ENCODE assay signal across 25 cellular contexts in genomic region chr4:74990276-74990675, GRCh38. TPM values are rescaled to one million over a fixed set of nuclear protein-coding genes. Genes with fewer than 3 reads are reported as not detected.
"Had no signal": no experiment of that assay in that cellular context is flagged by ENCODE, and none has a peak within 500 bp of the region (broad histone marks: within the 10 kb centered on the region; RNA-seq: fewer than 3 reads in every experiment).

No MANE protein-coding gene starts in this region.

- H3K27ac ChIP-seq: RWPE1 had no signal

- ATAC-seq: HepG2, Panc1, PC-3 had no signal

- H3K9me3 ChIP-seq: SK-N-SH had no signal

- DNase-seq: IMR-90; Karpas-422; KG1; MM.1S; NCI-H1092 treated with DMSO at 0.1 percent for 48 hours; NCI-H1436; NCI-H187; NCI-H2029; NCI-H2081 treated with DMSO at 0.1 percent for 48 hours; NCI-H2171; NCI-H226; NCI-H524; NCI-H526 treated with DMSO at 0.1 percent for 48 hours; NCI-H748 treated with DMSO at 0.1 percent for 48 hours; NK-92 treated with Interleukin-12 subunit alpha and Interleukin-12 subunit beta, amount 100 ng/mL, for 24 hours; PC-3; SHP77; SK-N-SH; SW 1271 had no signal

RNA-seq across cellular contexts. Expression of gene PARM1, which starts 57.4 kb away (rescaled TPM):
- total RNA-seq: HepG2, HT1080, OCI-LY7, SK-MEL-5 had no signal
- polyA plus RNA-seq: HepG2, SK-N-SH had no signal
